18 cellular contexts compared by ENCODE assay signal in genomic region chr1:220011620-220012019, GRCh38. TPM values are rescaled to one million over a fixed set of nuclear protein-coding genes. Genes with fewer than 3 reads are reported as not detected.
A peak's percentile ranks its signal among the peaks of the same experiment; 100 is the strongest.
DNase-seq lines count a peak whose midpoint lies in the region; ATAC-seq and TF ChIP-seq lines count a peak whose summit lies in the region.
"Had no signal": no experiment of that assay in that cellular context is flagged by ENCODE, and none has a peak within 500 bp of the region (broad histone marks: within the 10 kb centered on the region; RNA-seq: fewer than 3 reads in every experiment).

No MANE protein-coding gene starts in this region.

- ATAC-seq in GM21390 (IDR thresholded peaks at IDR 0.05; ENCODE audit: unreplicated experiment), result no peak
- ATAC-seq in GM18505 (IDR thresholded peaks at IDR 0.05; ENCODE audit: unreplicated experiment), result no peak
- ATAC-seq: Right ventricle myocardium inferior had no signal

- peaks cover 83% of the 10 kb centered on the region for H3K36me3 Mint-ChIP-seq in activated T-helper 2 cell treated with anti-CD3 and anti-CD28 coated beads, Interferon-gamma antibody, Interleukin-2, Interleukin-4, amounts not matched to agents 10 μg/mL and 5 μg/mL and 100 μg/mL, durations not matched to agents 14 hours and 24 hours and 36 hours (ENCODE audit: low read depth)

- H3K36me3 ChIP-seq in osteoblast (ENCODE audit: insufficient read depth, low read length), result peaks cover 38% of the 10 kb centered on the region

- H3K9me3 ChIP-seq in osteoblast (ENCODE audit: low read depth, low read length), result no peaks in the 10 kb centered on the region
- H3K9me3 ChIP-seq: A549, MG63, Peyer's patch had no signal

- H3K4me1 ChIP-seq in osteoblast (ENCODE audit: insufficient read depth, low read length), result peaks cover 16% of the 10 kb centered on the region
- H3K4me1 ChIP-seq: Peyer's patch had no signal

- intact Hi-C loops in activated T-helper 2 cell treated with anti-CD3 and anti-CD28 coated beads, Interferon-gamma antibody, Interleukin-2, Interleukin-4, amounts not matched to agents 10 μg/mL and 5 μg/mL and 100 μg/mL, durations not matched to agents 14 hours and 24 hours and 36 hours (cut with micrococcal nuclease), result no loop called here

- no peak for TF ChIP-seq POLR2A in GM18505 (IDR thresholded peaks at IDR 0.05; ENCODE audit: borderline replicate concordance, extremely low read depth, insufficient read depth, insufficient read length)

- no peak overlapping the region for H2AFZ ChIP-seq in osteoblast (ENCODE audit: low read length)

- no peak for TF ChIP-seq CTCF in osteoblast (IDR thresholded peaks at IDR 0.05; ENCODE audit: extremely low read depth, low read depth, low read length)

- H3K27ac Mint-ChIP-seq in activated T-helper 2 cell treated with anti-CD3 and anti-CD28 coated beads, Interferon-gamma antibody, Interleukin-2, Interleukin-4, amounts not matched to agents 10 μg/mL and 5 μg/mL and 100 μg/mL, durations not matched to agents 14 hours and 24 hours and 36 hours, result peak overlapping the region; percentile 30
- H3K27ac Mint-ChIP-seq: CD4-positive, alpha-beta T cell had no signal

- no peak overlapping the region for H3K4me3 ChIP-seq in osteoblast (ENCODE audit: insufficient read depth, low read length)
- H3K4me3 ChIP-seq: A549, MG63, Peyer's patch had no signal

- no peaks in the 10 kb centered on the region for H4K20me1 ChIP-seq in osteoblast (ENCODE audit: insufficient read depth, low read length)

- no peaks in the 10 kb centered on the region for H3K27me3 ChIP-seq in osteoblast (ENCODE audit: insufficient read depth, low read length)
- H3K27me3 ChIP-seq: MG63, Peyer's patch had no signal

- no peaks in the 10 kb centered on the region for H3K79me2 ChIP-seq in osteoblast (ENCODE audit: insufficient read depth, low read length)

- peak overlapping the region; percentile 1 for H3K27ac ChIP-seq in osteoblast (ENCODE audit: low read depth, low read length)
- H3K27ac ChIP-seq: A549, Peyer's patch had no signal

- peaks cover 25% of the 10 kb centered on the region for H3K4me1 Mint-ChIP-seq in activated T-helper 2 cell treated with anti-CD3 and anti-CD28 coated beads, Interferon-gamma antibody, Interleukin-2, Interleukin-4, amounts not matched to agents 10 μg/mL and 5 μg/mL and 100 μg/mL, durations not matched to agents 14 hours and 24 hours and 36 hours (ENCODE audit: low read depth)

- DNase-seq in EH (ENCODE audit: low read depth) (peak; percentile 20), HCEC 1CT (peak; percentile 26), osteoblast (ENCODE audit: insufficient read length, low spot score, missing footprints) (no peak), SW 1271 (lab: John Stamatoyannopoulos, UW) (no peak)
- DNase-seq in activated T-helper 2 cell treated with anti-CD3 and anti-CD28 coated beads, Interferon-gamma antibody, Interleukin-2, Interleukin-4, amounts not matched to agents 10 μg/mL and 5 μg/mL and 100 μg/mL, durations not matched to agents 14 hours and 24 hours and 36 hours (ENCODE audit: low spot score), result no peak
- DNase-seq: CD4-positive, alpha-beta T cell; DMS153; H7; MG63; NCI-H1092 treated with DMSO at 0.1 percent for 48 hours; NCI-H1694; NCI-H2081 treated with DMSO at 0.1 percent for 48 hours; NCI-H446 treated with DMSO at 0.1 percent for 48 hours; Peyer's patch had no signal

- no peak overlapping the region for H3K4me2 ChIP-seq in osteoblast (ENCODE audit: insufficient read depth, low read length)
- H3K4me2 ChIP-seq: A549 had no signal

- no peaks in the 10 kb centered on the region for H3K9me3 Mint-ChIP-seq in activated T-helper 2 cell treated with anti-CD3 and anti-CD28 coated beads, Interferon-gamma antibody, Interleukin-2, Interleukin-4, amounts not matched to agents 10 μg/mL and 5 μg/mL and 100 μg/mL, durations not matched to agents 14 hours and 24 hours and 36 hours
- H3K9me3 Mint-ChIP-seq: CD4-positive, alpha-beta T cell had no signal

- H3K4me3 Mint-ChIP-seq in activated T-helper 2 cell treated with anti-CD3 and anti-CD28 coated beads, Interferon-gamma antibody, Interleukin-2, Interleukin-4, amounts not matched to agents 10 μg/mL and 5 μg/mL and 100 μg/mL, durations not matched to agents 14 hours and 24 hours and 36 hours (ENCODE audit: low read depth), result no peak overlapping the region
- H3K4me3 Mint-ChIP-seq: CD4-positive, alpha-beta T cell had no signal

- no peaks in the 10 kb centered on the region for H3K27me3 Mint-ChIP-seq in activated T-helper 2 cell treated with anti-CD3 and anti-CD28 coated beads, Interferon-gamma antibody, Interleukin-2, Interleukin-4, amounts not matched to agents 10 μg/mL and 5 μg/mL and 100 μg/mL, durations not matched to agents 14 hours and 24 hours and 36 hours (ENCODE audit: low read depth)
- H3K27me3 Mint-ChIP-seq: CD4-positive, alpha-beta T cell had no signal

RNA-seq across cellular contexts. Expression of gene EPRS1, which starts 34.7 kb away (rescaled TPM):
- 163 and 176 TPM in 2 replicates for total RNA-seq in activated T-helper 2 cell treated with anti-CD3 and anti-CD28 coated beads, Interferon-gamma antibody, Interleukin-2, Interleukin-4, amounts not matched to agents 10 μg/mL and 5 μg/mL and 100 μg/mL, durations not matched to agents 14 hours and 24 hours and 36 hours
- 203 and 218 TPM in 2 replicates for total RNA-seq in osteoblast

Comparison
In these comparisons a context has a peak if more than half of its experiments do, and no peak if none do; other contexts are left out.
1. DNase-seq: peak in EH (single experiment) and HCEC 1CT (single experiment); none in activated T-helper 2 cell treated with anti-CD3 and anti-CD28 coated beads, Interferon-gamma antibody, Interleukin-2, Interleukin-4, amounts not matched to agents 10 μg/mL and 5 μg/mL and 100 μg/mL, durations not matched to agents 14 hours and 24 hours and 36 hours (single experiment), osteoblast (single experiment) and SW 1271 (0 of 2).